10 cellular contexts compared by ENCODE assay signal in the genomic region with DNA sequence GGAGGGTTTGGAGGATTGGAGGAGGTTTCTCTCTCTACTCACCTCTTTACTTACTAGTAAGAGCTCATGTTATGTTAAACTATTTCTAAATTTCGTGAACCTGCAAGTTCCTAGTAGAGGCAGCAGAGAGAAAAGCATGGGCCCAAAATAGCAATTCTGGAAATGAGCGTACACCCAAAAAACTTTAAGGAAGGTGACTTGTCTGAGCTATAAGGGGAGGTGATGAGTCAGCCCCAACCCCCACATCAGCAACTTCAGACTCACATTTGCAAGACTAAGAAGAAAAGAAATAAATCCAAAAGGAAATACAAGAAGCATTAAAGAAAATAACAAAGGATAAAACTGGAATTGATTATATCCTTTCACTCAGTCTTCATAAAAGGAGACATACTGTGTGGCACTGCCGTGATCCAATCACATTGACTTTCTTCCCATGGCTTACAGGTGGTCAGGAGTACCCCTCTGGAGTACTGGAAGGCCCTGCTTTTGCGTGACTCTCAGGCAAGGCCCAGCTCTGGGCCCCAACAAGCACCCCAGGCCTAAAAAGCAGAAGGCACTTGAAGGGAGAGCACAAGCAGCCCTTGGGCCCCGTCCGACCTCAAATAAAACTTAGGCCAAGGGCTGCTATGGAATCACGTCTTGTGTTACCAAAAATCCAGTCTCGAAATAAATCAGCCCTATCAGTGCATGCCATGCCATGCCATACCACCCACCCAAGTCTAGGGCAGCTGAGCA. TPM values are rescaled to one million over a fixed set of nuclear protein-coding genes. Genes with fewer than 3 reads are reported as not detected.
A peak's percentile ranks its signal among the peaks of the same experiment; 100 is the strongest.
DNase-seq lines count a peak whose midpoint lies in the region; ATAC-seq and TF ChIP-seq lines count a peak whose summit lies in the region.
"Had no signal": no experiment of that assay in that cellular context is flagged by ENCODE, and none has a peak within 500 bp of the region (broad histone marks: within the 10 kb centered on the region; RNA-seq: fewer than 3 reads in every experiment).

No MANE protein-coding gene starts in this region.

- H3K4me1 Mint-ChIP-seq in CD14-positive monocyte = peaks cover 94% of the 10 kb centered on the region

- TF ChIP-seq POLR2A in NB4 (IDR thresholded peaks at IDR 0.05; ENCODE audit: extremely low read depth, insufficient read length) = no peak

- peaks cover 3% of the 10 kb centered on the region for H3K79me1 ChIP-seq in trophoblast cell (ENCODE audit: low read length)

- peak overlapping the region; percentile 50 to 78 for H3K4me3 Mint-ChIP-seq in CD14-positive monocyte

- in situ Hi-C loops in mammary epithelial cell (cut with MboI; ENCODE audit: low sequenced_read_pairs in 2 of 2) = no loop called here

- no peak overlapping the region for H4K8ac ChIP-seq in trophoblast cell (ENCODE audit: low read depth, low read length)

- CTCF ChIA-PET in mammary epithelial cell (lab: Charles Lee; ENCODE audit: low non-redundant PET) = no interaction called here

- H3K36me3 ChIP-seq in mammary epithelial cell (ENCODE audit: insufficient read depth, low read length) (no peaks in the 10 kb centered on the region), trophoblast cell (ENCODE audit: control insufficient read depth in 1 of 2, insufficient read depth in 2 of 2, low read length in 2 of 2) (peaks cover 0 to 9% of the 10 kb centered on the region in 2 experiments)

- H3K9ac ChIP-seq in mammary epithelial cell (ENCODE audit: insufficient read depth, low read length) (no peak overlapping the region), trophoblast cell (ENCODE audit: low read length) (no peak overlapping the region)
- H3K9ac ChIP-seq: parathyroid adenoma had no signal

- no peak overlapping the region for H2BK12ac ChIP-seq in trophoblast cell (ENCODE audit: low read length)

- H3K9me3 ChIP-seq in mammary epithelial cell (replicated peaks; ENCODE audit: insufficient read depth, low read length) (no peaks in the 10 kb centered on the region), trophoblast cell (ENCODE audit: insufficient read depth, low read depth, low read length) (no peaks in the 10 kb centered on the region)

- BruUV-seq in mammary epithelial cell (replicated peaks; lab: Mats Ljungman, UMichigan) = no TSS peak

- no peaks in the 10 kb centered on the region for H4K20me1 ChIP-seq in mammary epithelial cell (ENCODE audit: insufficient read depth, low read length)

- H3K27me3 ChIP-seq in mammary epithelial cell (ENCODE audit: insufficient read depth, low read length) (no peaks in the 10 kb centered on the region), trophoblast cell (ENCODE audit: insufficient read depth, low read length) (no peaks in the 10 kb centered on the region)

- WGBS in mammary epithelial cell (ENCODE audit: low coverage, missing lambda C conversion rate) = 80% methylated on average over 6 of the region's 8 CpGs
- no CpG with 5 or more reads among the region's 8 CpGs for WGBS in trophoblast cell (ENCODE audit: extremely low coverage, insufficient coverage, insufficient read length)

- H2AFZ ChIP-seq in mammary epithelial cell (ENCODE audit: low read depth, low read length) = no peak overlapping the region
- H2AFZ ChIP-seq in trophoblast cell (ENCODE audit: insufficient read depth, low read length, poor library complexity) = no peak overlapping the region
- H2AFZ ChIP-seq: parathyroid adenoma had no signal

- no peaks in the 10 kb centered on the region for H3K9me3 Mint-ChIP-seq in CD14-positive monocyte

- H4K91ac ChIP-seq in trophoblast cell (ENCODE audit: low read depth, low read length) = no peak overlapping the region

- H2BK5ac ChIP-seq in trophoblast cell (ENCODE audit: low read depth, low read length, poor library complexity) = peak overlapping the region; percentile 17

- H3K4me3 ChIP-seq in NB4 (ENCODE audit: low read depth, low read length) (no peak overlapping the region), mammary epithelial cell (replicated peaks in 1 of 3; ENCODE audit: insufficient read depth in 1 of 3, low read depth in 2 of 3, low read length in 3 of 3) (no peak overlapping the region), trophoblast cell (ENCODE audit: low read depth, low read length) (no peak overlapping the region)

- peak overlapping the region; percentile 79 to 90 (median 89) for H3K27ac Mint-ChIP-seq in CD14-positive monocyte

- peak overlapping the region; percentile 94 for H3K4ac ChIP-seq in trophoblast cell (ENCODE audit: low read depth, low read length)

- H3K4me1 ChIP-seq in mammary epithelial cell (ENCODE audit: insufficient read depth, low read length) (peaks cover 68% of the 10 kb centered on the region), trophoblast cell (ENCODE audit: control insufficient read depth in 1 of 2, insufficient read depth in 2 of 2, low read length in 2 of 2) (peaks cover 21 to 41% of the 10 kb centered on the region in 2 experiments)
- H3K4me1 ChIP-seq: parathyroid adenoma had no signal

- H3K4me2 ChIP-seq in mammary epithelial cell (ENCODE audit: insufficient read depth, low read depth, low read length) = no peak overlapping the region
- H3K4me2 ChIP-seq in trophoblast cell (ENCODE audit: low read length) = no peak overlapping the region

- H3K27me3 Mint-ChIP-seq in CD14-positive monocyte (ENCODE audit: low read depth in 3 of 3) = peaks cover 0 to 3% (median 0%) of the 10 kb centered on the region in 3 donors

- peaks cover 96% of the 10 kb centered on the region for H3K79me2 ChIP-seq in mammary epithelial cell (ENCODE audit: insufficient read depth, low read length)
- H3K79me2 ChIP-seq in trophoblast cell (ENCODE audit: control insufficient read depth, insufficient read depth, low read length, poor library complexity) = peaks cover 48% of the 10 kb centered on the region

- no peak overlapping the region for H3K14ac ChIP-seq in trophoblast cell (ENCODE audit: low read length)

- no peak overlapping the region for H3K23ac ChIP-seq in trophoblast cell (ENCODE audit: low read length)

- TF ChIP-seq CTCF in CD14-positive monocyte (IDR thresholded peaks at IDR 0.05) (no peak), NB4 (IDR thresholded peaks at IDR 0.05; ENCODE audit: low read depth, low read length) (no peak), mammary epithelial cell (conservative IDR thresholded peaks at IDR 0.05 in 1 of 2, IDR thresholded peaks at IDR 0.05 in 1 of 2; ENCODE audit: extremely low read depth in 1 of 2, insufficient read depth in 1 of 2, low read depth in 1 of 2, low read length in 2 of 2) (no peak)

- no peak overlapping the region for H2BK120ac ChIP-seq in trophoblast cell (ENCODE audit: insufficient read depth, low read length, poor library complexity)

- dilution Hi-C loops in mammary epithelial cell (cut with HindIII; ENCODE audit: low sequenced_read_pairs) = loop anchor here (5.0 kb wide), 1 partner anchor 37 kb away; no protein-coding TSS in a partner anchor

- no peak overlapping the region for H4K12ac ChIP-seq in trophoblast cell (ENCODE audit: low read depth, low read length)

- peak overlapping the region; percentile 81 for H3K27ac ChIP-seq in mammary epithelial cell (ENCODE audit: insufficient read depth, low read depth, low read length)
- no peak overlapping the region for H3K27ac ChIP-seq in trophoblast cell (ENCODE audit: low read depth, low read length)
- H3K27ac ChIP-seq: parathyroid adenoma had no signal

- H3K18ac ChIP-seq in trophoblast cell (ENCODE audit: low read length) = no peak overlapping the region

- ATAC-seq in Right ventricle myocardium inferior = no peak
- no peak for ATAC-seq in GM21717 (IDR thresholded peaks at IDR 0.05; ENCODE audit: unreplicated experiment)

- intact Hi-C loops in CD14-positive monocyte (cut with micrococcal nuclease) (loop anchor here in 1 of 2 donors (5.0 kb wide), 1 partner anchor 38 kb away; no protein-coding TSS in a partner anchor), mammary epithelial cell (cut with micrococcal nuclease) (no loop called here), Right ventricle myocardium inferior (cut with DNase I) (no loop called here)

- DNase-seq in CD14-positive monocyte (ENCODE audit: low spot score) = peak; percentile 52
- peak; percentile 79 for DNase-seq in NB4 (ENCODE audit: low read depth)
- no peak for DNase-seq in mammary epithelial cell
- no peak for DNase-seq in trophoblast cell
- no peak for DNase-seq in NCI-H82 treated with DMSO at 0.1 percent for 48 hours (lab: John Stamatoyannopoulos, UW; ENCODE audit: unreplicated experiment)
- no peak for DNase-seq in Right ventricle myocardium inferior (ENCODE audit: missing footprints)
- DNase-seq in NCI-H2171 treated with DMSO at 0.1 percent for 48 hours (lab: John Stamatoyannopoulos, UW) = no peak
- DNase-seq: central memory CD4-positive, alpha-beta T cell had no signal

- peaks cover 3% of the 10 kb centered on the region in 2 donors for H3K36me3 Mint-ChIP-seq in CD14-positive monocyte

- no peak overlapping the region for H2AK5ac ChIP-seq in trophoblast cell (ENCODE audit: low read length)

RNA-seq across cellular contexts. Expression of gene PACSIN2, which starts 14.3 kb away (rescaled TPM):
- polyA plus RNA-seq in CD14-positive monocyte (10 to 100 TPM; 31.2 to 40.2 TPM), mammary epithelial cell (64.2 TPM)
- total RNA-seq in mammary epithelial cell (10 to 100 TPM; 69.8 to 80.0 TPM), Right ventricle myocardium inferior (64.9 TPM)
- 37.8 TPM for polyA minus RNA-seq in mammary epithelial cell
- polyA plus RNA-seq in trophoblast cell (2013) = 89.1 and 90.0 TPM in 2 replicates

Comparison
In these comparisons a context has a peak if more than half of its experiments do, and no peak if none do; other contexts are left out.
1. DNase-seq: peak in CD14-positive monocyte (single experiment) and NB4 (single experiment); none in mammary epithelial cell (single experiment), trophoblast cell (0 of 2), NCI-H82 treated with DMSO at 0.1 percent for 48 hours (single experiment), Right ventricle myocardium inferior (single experiment) and NCI-H2171 treated with DMSO at 0.1 percent for 48 hours (single experiment).